2 cellular contexts compared by ENCODE assay signal in genomic region chr6:35485402-35485877, GRCh38.
A peak's percentile ranks its signal among the peaks of the same experiment; 100 is the strongest.
TF ChIP-seq lines count a peak whose summit lies in the region.

No MANE protein-coding gene starts in this region.

TF ChIP-seq in GM23338, 12 proteins besides CTCF, POLR2A, EP300 and RAD21 (continued from another document):
- no peak for TF ChIP-seq REST (IDR thresholded peaks at IDR 0.05; ENCODE audit: unreplicated experiment)
- no peak for TF ChIP-seq JUNB (IDR thresholded peaks at IDR 0.05; ENCODE audit: unreplicated experiment)

TF ChIP-seq in WTC11, 78 proteins besides CTCF, POLR2A, EP300 and RAD21 (continued from another document):
- TF ChIP-seq CDX4 (CRISPR knock-in tag; IDR thresholded peaks at IDR 0.05; ENCODE audit: borderline replicate concordance): no peak
- no peak for TF ChIP-seq NFYB (CRISPR knock-in tag; conservative IDR thresholded peaks at IDR 0.05; ENCODE audit: low read depth)
- no peak for TF ChIP-seq RORB (CRISPR knock-in tag; IDR thresholded peaks at IDR 0.05)
- peak; percentile 58 for TF ChIP-seq TEAD4 (CRISPR knock-in tag; IDR thresholded peaks at IDR 0.05)
- no peak for TF ChIP-seq TCF7 (CRISPR knock-in tag; IDR thresholded peaks at IDR 0.05; ENCODE audit: low read depth)
- no peak for TF ChIP-seq ESRRA (CRISPR knock-in tag; IDR thresholded peaks at IDR 0.05; ENCODE audit: borderline replicate concordance)
- TF ChIP-seq ZNF423 (CRISPR knock-in tag; IDR thresholded peaks at IDR 0.05): peak; percentile 38; the same call in 1 of the 2 replicates
- TF ChIP-seq NR1H2 (CRISPR knock-in tag; IDR thresholded peaks at IDR 0.05): no peak
- no peak for TF ChIP-seq AR (CRISPR knock-in tag; IDR thresholded peaks at IDR 0.05)
- TF ChIP-seq ZNF121 (CRISPR knock-in tag; IDR thresholded peaks at IDR 0.05): no peak
- peak; percentile 42; the same call in 1 of the 2 replicates for TF ChIP-seq ZBTB21 (CRISPR knock-in tag; IDR thresholded peaks at IDR 0.05; ENCODE audit: borderline replicate concordance)
- TF ChIP-seq HMGA2 (CRISPR knock-in tag; IDR thresholded peaks at IDR 0.05): no peak
- TF ChIP-seq JUN (CRISPR knock-in tag; IDR thresholded peaks at IDR 0.05): peak; percentile 42; the same call in 1 of the 2 replicates
- no peak for TF ChIP-seq TEAD1 (CRISPR knock-in tag; IDR thresholded peaks at IDR 0.05)
- no peak for TF ChIP-seq NFE2L1 (CRISPR knock-in tag; IDR thresholded peaks at IDR 0.05)
- no peak for TF ChIP-seq FOXK1 (CRISPR knock-in tag; IDR thresholded peaks at IDR 0.05)
- no peak for TF ChIP-seq ZNF263 (CRISPR knock-in tag; IDR thresholded peaks at IDR 0.05; ENCODE audit: low read depth)
- TF ChIP-seq ZNF425 (CRISPR knock-in tag; conservative IDR thresholded peaks at IDR 0.05): no peak
- no peak for TF ChIP-seq NR2C2 (CRISPR knock-in tag; IDR thresholded peaks at IDR 0.05)
- peak; percentile 33; the same call in 1 of the 2 replicates for TF ChIP-seq USF1 (CRISPR knock-in tag; IDR thresholded peaks at IDR 0.05)
